In genomic region chrX:125288343-125288742, GRCh38 we compare ENCODE assay signal across 27 cellular contexts. TPM values are rescaled to one million over a fixed set of nuclear protein-coding genes. Genes with fewer than 3 reads are reported as not detected.
DNase-seq lines count a peak whose midpoint lies in the region; ATAC-seq, FAIRE-seq and TF ChIP-seq lines count a peak whose summit lies in the region.
"Had no signal": no experiment of that assay in that cellular context is flagged by ENCODE, and none has a peak within 500 bp of the region (broad histone marks: within the 10 kb centered on the region; RNA-seq: fewer than 3 reads in every experiment).

No MANE protein-coding gene starts in this region.

- intact Hi-C loops in IMR-90 (cut with micrococcal nuclease) (no loop called here), vagina (cut with DNase I) (no loop called here)

- H2BK20ac ChIP-seq in IMR-90 (ENCODE audit: low read depth, low read length) = 0 out of 2 replicates have a peak overlapping the region, but pooled peaks have one; percentile 5

- no peak for ATAC-seq in A549
- ATAC-seq in IMR-90 (ENCODE audit: low read depth) = no peak
- peak; percentile 15 for ATAC-seq in left lobe of liver
- ATAC-seq: GM12878 had no signal

- H3K4me3 ChIP-seq in A549 = no peak overlapping the region
- no peak overlapping the region for H3K4me3 ChIP-seq in IMR-90 (ENCODE audit: insufficient read depth, low read depth, low read length)
- H3K4me3 ChIP-seq in vagina = no peak overlapping the region
- H3K4me3 ChIP-seq: BLaER1, GM12878 had no signal

- no peak overlapping the region for H2BK15ac ChIP-seq in IMR-90 (ENCODE audit: low read depth, low read length)

- peaks cover 30% of the 10 kb centered on the region for H3K4me1 ChIP-seq in A549
- H3K4me1 ChIP-seq in IMR-90 (ENCODE audit: control insufficient read depth, insufficient read depth, low read length) = no peaks in the 10 kb centered on the region
- H3K4me1 ChIP-seq in vagina = no peaks in the 10 kb centered on the region
- H3K4me1 ChIP-seq: BE2C, BLaER1 had no signal

- H3K36me3 Mint-ChIP-seq in chondrocyte (ENCODE audit: low read depth) = no peaks in the 10 kb centered on the region
- H3K36me3 Mint-ChIP-seq: CD14-positive monocyte; CD4-positive, alpha-beta memory T cell; CD4-positive, CD25-positive, alpha-beta regulatory T cell; CD8-positive, alpha-beta memory T cell had no signal

- dilution Hi-C loops in IMR-90 (cut with HindIII; ENCODE audit: low sequenced_read_pairs, unreplicated experiment) = no loop called here

- H2AFZ ChIP-seq in IMR-90 (replicated peaks; ENCODE audit: low read length, poor library complexity) = no peak overlapping the region

- CTCF ChIA-PET in A549 (lab: Yijun Ruan, JAX) (interaction anchor here (1.6 kb wide), 1 partner anchor 84 kb away, joined by 3 read pairs; no protein-coding TSS in a partner anchor), IMR-90 (lab: Yijun Ruan, JAX) (no interaction called here)

- no peak overlapping the region; the same call in 2 of the 3 replicates for H3K4me2 ChIP-seq in A549
- H3K4me2 ChIP-seq in IMR-90 (ENCODE audit: low read depth, low read length) = no peak overlapping the region
- H3K4me2 ChIP-seq: BLaER1 had no signal

- H3K14ac ChIP-seq in IMR-90 (replicated peaks; ENCODE audit: low read depth, low read length) = no peak overlapping the region

- H3K18ac ChIP-seq in IMR-90 (ENCODE audit: low read depth, low read length) = no peak overlapping the region

- TF ChIP-seq RAD21 in A549 (conservative IDR thresholded peaks at IDR 0.05 in 1 of 2, IDR thresholded peaks at IDR 0.05 in 1 of 2) (no peak), IMR-90 (IDR thresholded peaks at IDR 0.05; ENCODE audit: low read length) (no peak)

- H3K27me3 ChIP-seq in IMR-90 (ENCODE audit: control insufficient read depth, insufficient read depth, low read length) (no peaks in the 10 kb centered on the region), vagina (no peaks in the 10 kb centered on the region)
- H3K27me3 ChIP-seq: BE2C had no signal

- no peak overlapping the region for H3K9ac ChIP-seq in IMR-90 (ENCODE audit: low read depth, low read length)
- H3K9ac ChIP-seq: BLaER1 had no signal

- POLR2A ChIA-PET in A549 (lab: Yijun Ruan, JAX) (no interaction called here), IMR-90 (lab: Charles Lee; ENCODE audit: unreplicated experiment) (no interaction called here)

- TF ChIP-seq EP300 in A549 (IDR thresholded peaks at IDR 0.05) = no peak

- H3K36me3 ChIP-seq in IMR-90 (ENCODE audit: control insufficient read depth, insufficient read depth, low read length) (no peaks in the 10 kb centered on the region), vagina (no peaks in the 10 kb centered on the region)
- H3K36me3 ChIP-seq: BE2C, BLaER1 had no signal

- H3K27ac Mint-ChIP-seq in chondrocyte (ENCODE audit: unreplicated experiment) = no peak overlapping the region
- H3K27ac Mint-ChIP-seq: CD14-positive monocyte; CD4-positive, alpha-beta memory T cell; CD4-positive, CD25-positive, alpha-beta regulatory T cell; CD8-positive, alpha-beta memory T cell had no signal

- H2BK120ac ChIP-seq in IMR-90 (ENCODE audit: low read depth, low read length) = peak overlapping the region; percentile 36; the same call in 1 of the 2 replicates

- H3K4ac ChIP-seq in IMR-90 (ENCODE audit: low read depth, low read length) = no peak overlapping the region

- H4K91ac ChIP-seq in IMR-90 (ENCODE audit: insufficient read depth, low read depth, low read length) = no peak overlapping the region

- H3K4me1 Mint-ChIP-seq in chondrocyte (ENCODE audit: low read depth) = no peaks in the 10 kb centered on the region

- WGBS in A549 (ENCODE audit: missing lambda C conversion rate) = 93% methylated on average over 3 of the region's 5 CpGs
- WGBS in IMR-90 (ENCODE audit: extremely low coverage in 2 of 2, insufficient read length in 1 of 2), 2 experiments = no CpG with 5 or more reads among the region's 5 CpGs

- H2BK5ac ChIP-seq in IMR-90 (ENCODE audit: low read depth, low read length, poor library complexity, severe bottlenecking) = no peak overlapping the region

- in situ Hi-C loops in IMR-90 (cut with MboI; ENCODE audit: low sequenced_read_pairs) = no loop called here

- no peaks in the 10 kb centered on the region for H3K79me1 ChIP-seq in IMR-90 (ENCODE audit: low read depth in 1 of 2, low read length in 2 of 2)

- H4K20me1 ChIP-seq in IMR-90 (ENCODE audit: insufficient read depth, low read length) = no peaks in the 10 kb centered on the region
- H4K20me1 ChIP-seq: BLaER1 had no signal

- TF ChIP-seq POLR2A in A549 (IDR thresholded peaks at IDR 0.05; ENCODE audit: low read length) (no peak), IMR-90 (IDR thresholded peaks at IDR 0.05; ENCODE audit: low read depth, low read length) (no peak), vagina (IDR thresholded peaks at IDR 0.05) (no peak)

- H3K27ac ChIP-seq in A549 = peak overlapping the region; percentile 41 to 71; a peak in 5 of 6 replicates
- H3K27ac ChIP-seq in IMR-90 (ENCODE audit: insufficient read depth, low read length) = no peak overlapping the region
- no peak overlapping the region for H3K27ac ChIP-seq in vagina
- H3K27ac ChIP-seq: BLaER1 had no signal

- DNase-seq in A549 (ENCODE audit: low read depth in 1 of 2, low spot score in 1 of 2) (no peak), IMR-90 (no peak), chondrocyte (ENCODE audit: low spot score) (peak; percentile 66), left lobe of liver (ENCODE audit: low spot score) (no peak), LoVo (ENCODE audit: low spot score) (no peak), cerebellar nuclear complex (lab: John Stamatoyannopoulos, UW) (no peak), vagina (ENCODE audit: extremely low spot score in 2 of 2) (no peak)
- DNase-seq in stimulated activated CD8-positive, alpha-beta memory T cell treated with anti-CD3 and anti-CD28 coated beads, Interleukin-4, amount 100 ng/mL, for 48 hours = no peak
- DNase-seq: ACHN; BE2C; C1 segment of cervical spinal cord; CD4-positive, CD25-positive, alpha-beta regulatory T cell; CD8-positive, alpha-beta memory T cell; COR-L47; DMS 273 treated with DMSO at 0.1 percent for 48 hours; DMS153; DMS79; DND-41; EL; GDM1 had no signal

- no peak overlapping the region for H3K56ac ChIP-seq in IMR-90 (ENCODE audit: extremely low read depth, insufficient read depth, low read length)

- no peak overlapping the region for H4K8ac ChIP-seq in IMR-90 (ENCODE audit: low read depth in 2 of 2, low read length in 2 of 2)

- H2AK9ac ChIP-seq in IMR-90 (replicated peaks; ENCODE audit: low read depth, low read length, poor library complexity) = no peak overlapping the region

- no peak overlapping the region for H2AK5ac ChIP-seq in IMR-90 (ENCODE audit: low read depth, low read length)

- H4K5ac ChIP-seq in IMR-90 (ENCODE audit: low read depth, low read length) = no peak overlapping the region

- H3K9me3 Mint-ChIP-seq in chondrocyte (ENCODE audit: low read depth) = no peaks in the 10 kb centered on the region
- H3K9me3 Mint-ChIP-seq: CD4-positive, alpha-beta memory T cell; CD4-positive, CD25-positive, alpha-beta regulatory T cell; CD8-positive, alpha-beta memory T cell had no signal

- H3K9me1 ChIP-seq in IMR-90 (ENCODE audit: insufficient read depth, low read length) = no peaks in the 10 kb centered on the region

- FAIRE-seq in A549 (lab: Jason Lieb, UNC) = no peak
- FAIRE-seq: GM12878, GM18507 had no signal

- TF ChIP-seq CTCF in A549 (IDR thresholded peaks at IDR 0.05) = no peak
- no peak for TF ChIP-seq CTCF in IMR-90 (conservative IDR thresholded peaks at IDR 0.05; ENCODE audit: low read depth, low read length)
- no peak for TF ChIP-seq CTCF in chondrocyte (IDR thresholded peaks at IDR 0.05)
- TF ChIP-seq CTCF in vagina (IDR thresholded peaks at IDR 0.05) = no peak

- no TSS peak for BruUV-seq in IMR-90 (replicated peaks; lab: Mats Ljungman, UMichigan)

- H3K4me3 Mint-ChIP-seq in chondrocyte (ENCODE audit: unreplicated experiment) = no peak overlapping the region
- H3K4me3 Mint-ChIP-seq: CD14-positive monocyte; CD4-positive, alpha-beta memory T cell; CD4-positive, CD25-positive, alpha-beta regulatory T cell; CD8-positive, alpha-beta memory T cell had no signal

- no peak overlapping the region for H3K23ac ChIP-seq in IMR-90 (ENCODE audit: low read depth, low read length)

- H3K27me3 Mint-ChIP-seq in chondrocyte (ENCODE audit: low read depth) = no peaks in the 10 kb centered on the region
- H3K27me3 Mint-ChIP-seq: CD4-positive, alpha-beta memory T cell; CD4-positive, CD25-positive, alpha-beta regulatory T cell had no signal

- H3K9me3 ChIP-seq in A549 (no peaks in the 10 kb centered on the region), IMR-90 (ENCODE audit: control insufficient read depth, insufficient read depth, low read length) (no peaks in the 10 kb centered on the region), vagina (no peaks in the 10 kb centered on the region)
- H3K9me3 ChIP-seq: BE2C, BLaER1 had no signal

TF ChIP-seq in A549, 52 proteins besides CTCF, POLR2A, EP300 and RAD21 (continues in another document):
- TF ChIP-seq HEYL (CRISPR knock-in tag; IDR thresholded peaks at IDR 0.05) = no peak
- no peak for TF ChIP-seq TP53 (CRISPR knock-in tag; IDR thresholded peaks at IDR 0.05)
- no peak for TF ChIP-seq JUNB (IDR thresholded peaks at IDR 0.05)
- TF ChIP-seq TFCP2L1 (CRISPR knock-in tag; IDR thresholded peaks at IDR 0.05) = no peak
- TF ChIP-seq PHF8 (IDR thresholded peaks at IDR 0.05; ENCODE audit: borderline replicate concordance, low read depth) = no peak

TF ChIP-seq in IMR-90, 13 proteins besides CTCF, POLR2A, EP300 and RAD21:
- TF ChIP-seq NFE2L2 (IDR thresholded peaks at IDR 0.05; ENCODE audit: low read depth, low read length) (no peak), MAZ (IDR thresholded peaks at IDR 0.05; ENCODE audit: borderline replicate concordance, low read depth, low read length) (no peak), RCOR1 (IDR thresholded peaks at IDR 0.05; ENCODE audit: insufficient replicate concordance, low read length) (no peak), MXI1 (IDR thresholded peaks at IDR 0.05; ENCODE audit: borderline replicate concordance, low read depth, low read length) (no peak), RFX5 (IDR thresholded peaks at IDR 0.05; ENCODE audit: low read depth, low read length) (no peak)
TF ChIP-seq in IMR-90: peak in this region for 0.

RNA-seq across cellular contexts. Expression of gene TEX13C, which starts 31.3 kb away (rescaled TPM):
- polyA plus RNA-seq in A549 (2011; rRNA removed) (0.03 TPM in 1 of 2 replicates, not detected in the other), A549 (2017; fragmentation: RNase III; extraction: RNeasy Plus Mini Kit Qiagen cat#74134 plus additional on column Dnase treatment) (not detected in 3 replicates), IMR-90 (2012; rRNA removed) (not detected in 2 replicates)
- 0.01 and 0.03 TPM in 2 replicates for polyA plus RNA-seq in A549 (2012; cell fraction: cytosol; rRNA removed)
- polyA plus RNA-seq in A549 (2012; cell fraction: nucleus; rRNA removed) = not detected in 2 replicates
- 0.04 TPM in 1 of 2 replicates, not detected in the other for polyA minus RNA-seq in A549 (2011; rRNA and poly(A)+ RNA removed)
- total RNA-seq in IMR-90 (2012; rRNA removed) (not detected in 2 replicates), chondrocyte (not detected in 3 replicates), left lobe of liver (not detected), vagina (not detected)
- polyA plus RNA-seq in IMR-90 (2012; cell fraction: cytosol; rRNA removed) = not detected in 2 replicates
- polyA plus RNA-seq in IMR-90 (2012; cell fraction: nucleus; rRNA removed; ENCODE audit: low replicate concordance) = 0.03 TPM in 1 of 2 replicates, not detected in the other
- total RNA-seq: A673; CD4-positive, alpha-beta memory T cell; CD4-positive, CD25-positive, alpha-beta regulatory T cell; CD8-positive, alpha-beta memory T cell; GM12878 had no signal
- polyA plus RNA-seq: AG04450; CD14-positive monocyte; CD4-positive, alpha-beta memory T cell; CD4-positive, CD25-positive, alpha-beta regulatory T cell; CD8-positive, alpha-beta memory T cell; GM12878 had no signal

Comparison
In these comparisons a context has a peak if more than half of its experiments do, and no peak if none do; other contexts are left out.
1. H3K27ac ChIP-seq: peak in A549 (2 of 2); none in IMR-90 (single experiment) and vagina (single experiment).